ENCODE assay signal across 36 cellular contexts in the genomic region with DNA sequence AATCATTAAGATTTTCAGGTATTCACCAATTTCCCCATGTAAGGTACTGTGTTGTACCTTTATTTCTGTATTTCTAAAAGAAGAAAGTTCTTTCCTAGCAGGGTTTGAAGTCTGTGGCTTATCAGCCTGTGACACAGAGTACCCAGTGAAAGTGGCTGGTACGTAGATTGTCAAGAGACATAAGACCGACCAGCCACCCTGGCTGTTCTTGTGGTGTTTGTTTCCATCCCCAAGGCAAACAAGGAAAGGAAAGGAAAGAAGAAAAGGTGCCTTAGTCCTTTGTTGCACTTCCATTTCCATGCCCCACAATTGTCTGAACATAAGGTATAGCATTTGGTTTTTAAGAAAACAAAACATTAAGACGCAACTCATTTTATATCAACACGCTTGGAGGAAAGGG. TPM values are rescaled to one million over a fixed set of nuclear protein-coding genes. Genes with fewer than 3 reads are reported as not detected.
"Had no signal": no experiment of that assay in that cellular context is flagged by ENCODE, and none has a peak within 500 bp of the region (broad histone marks: within the 10 kb centered on the region; RNA-seq: fewer than 3 reads in every experiment).

No MANE protein-coding gene starts in this region.

- FAIRE-seq: astrocyte had no signal

- DNase-seq: activated B cell treated with CpG ODN at 0.5 μM for 24 hours; activated CD4-positive, alpha-beta memory T cell treated with anti-CD3 and anti-CD28 coated beads for 36 hours; activated CD4-positive, alpha-beta T cell treated with anti-CD3 and anti-CD28 coated beads for 4 hours; activated CD4-positive, alpha-beta T cell treated with anti-CD3 and anti-CD28 coated beads, Interleukin-2, amount 10 ng/mL, durations not matched to agents 7 days and 5 days; activated CD4-positive, CD25-positive, alpha-beta regulatory T cell treated with anti-CD3 and anti-CD28 coated beads, Interleukin-2, amount 50 U/mL, for 72 hours; activated CD8-positive, alpha-beta memory T cell treated with anti-CD3 and anti-CD28 coated beads, Interleukin-2, amount 50 U/mL, for 4 hours; activated CD8-positive, alpha-beta T cell treated with anti-CD3 and anti-CD28 coated beads for 36 hours; activated effector memory CD4-positive, alpha-beta T cell treated with anti-CD3 and anti-CD28 coated beads, Interleukin-2, amount 50 U/mL, for 16 hours; activated gamma-delta T cell treated with Interleukin-2 at 50 U/mL for 16 hours; activated naive CD4-positive, alpha-beta T cell; activated naive CD4-positive, alpha-beta T cell treated with anti-CD3 and anti-CD28 coated beads for 36 hours; activated naive CD4-positive, alpha-beta T cell treated with anti-CD3 and anti-CD28 coated beads, Interleukin-2, amount 50 U/mL, for 16 hours; activated naive CD8-positive, alpha-beta T cell treated with anti-CD3 and anti-CD28 coated beads for 36 hours; activated T-cell treated with anti-CD3 and anti-CD28 coated beads for 4 hours; activated T-cell treated with anti-CD3 and anti-CD28 coated beads, Interleukin-2, amount 50 U/mL, for 1 hour; activated T-cell treated with anti-CD3 and anti-CD28 coated beads, Interleukin-2, amount 50 U/mL, for 4 hours; activated T-cell treated with anti-CD3 and anti-CD28 coated beads, Interleukin-2, amount 50 U/mL, for 72 hours; adrenal gland; amniotic stem cell; aorta; body of pancreas; brain microvascular endothelial cell; central memory CD4-positive, alpha-beta T cell; T-helper 1 cell; T-helper 2 cell; T-helper 9 cell had no signal

- ATAC-seq: activated CD8-positive, alpha-beta T cell treated with anti-CD3 and anti-CD28 coated beads for 36 hours; activated naive CD4-positive, alpha-beta T cell treated with anti-CD3 and anti-CD28 coated beads, Interleukin-2, amount 50 U/mL, for 72 hours; activated T-cell treated with anti-CD3 and anti-CD28 coated beads, Interleukin-2, amount 50 U/mL, for 4 hours; activated T-cell treated with anti-CD3 and anti-CD28 coated beads, Interleukin-2, amount 50 U/mL, for 72 hours; activated T-helper 17 cell treated with anti-CD3 and anti-CD28 coated beads, Interleukin-2, amount 50 U/mL, for 72 hours; body of pancreas had no signal

- H3K4me3 Mint-ChIP-seq: activated B cell treated with CpG ODN at 0.5 μM for 24 hours; activated CD4-positive, alpha-beta memory T cell treated with anti-CD3 and anti-CD28 coated beads for 36 hours; activated CD4-positive, alpha-beta T cell treated with anti-CD3 and anti-CD28 coated beads, Interleukin-2, amount 10 ng/mL, durations not matched to agents 7 days and 5 days; activated CD8-positive, alpha-beta T cell treated with anti-CD3 and anti-CD28 coated beads for 36 hours; activated naive CD4-positive, alpha-beta T cell treated with anti-CD3 and anti-CD28 coated beads for 36 hours; activated naive CD8-positive, alpha-beta T cell treated with anti-CD3 and anti-CD28 coated beads for 36 hours; activated T-cell treated with anti-CD3 and anti-CD28 coated beads, Interleukin-2, amount 50 U/mL, for 4 hours; activated T-cell treated with anti-CD3 and anti-CD28 coated beads, Interleukin-2, amount 50 U/mL, for 72 hours; activated T-helper 1 cell treated with anti-CD3 and anti-CD28 coated beads, Interleukin-12 subunit alpha, Interleukin-12 subunit beta, Interleukin-2, Interleukin-4 antibody, amounts not matched to agents 30 ng/mL and 10 ng/mL and 1 ng/mL, durations not matched to agents 14 hours and 24 hours and 36 hours; activated T-helper 17 cell treated with anti-CD3 and anti-CD28 coated beads, Interleukin-2, amount 50 U/mL, for 72 hours; T-helper 1 cell treated with Interleukin-12 subunit alpha and Interleukin-12 subunit beta and Interleukin-4 antibody, amounts not matched to agents 30 μg/mL and 1 μg/mL, for 36 hours; T-helper 2 cell treated with Interferon-gamma antibody and Interleukin-4, amounts not matched to agents 5 μg/mL and 100 μg/mL, for 36 hours had no signal

- H3K9me3 ChIP-seq: adrenal gland, body of pancreas, breast epithelium had no signal

- H3K4me1 ChIP-seq: adrenal gland, body of pancreas, breast epithelium had no signal

- H3K27ac Mint-ChIP-seq: activated B cell treated with CpG ODN at 0.5 μM for 24 hours; activated CD4-positive, alpha-beta memory T cell treated with anti-CD3 and anti-CD28 coated beads for 36 hours; activated CD4-positive, alpha-beta T cell treated with anti-CD3 and anti-CD28 coated beads, Interleukin-2, amount 10 ng/mL, durations not matched to agents 7 days and 5 days; activated CD8-positive, alpha-beta T cell treated with anti-CD3 and anti-CD28 coated beads for 36 hours; activated naive CD4-positive, alpha-beta T cell treated with anti-CD3 and anti-CD28 coated beads for 36 hours; activated naive CD4-positive, alpha-beta T cell treated with anti-CD3 and anti-CD28 coated beads, Interleukin-2, amount 50 U/mL, for 72 hours; activated naive CD8-positive, alpha-beta T cell treated with anti-CD3 and anti-CD28 coated beads for 36 hours; activated T-cell treated with anti-CD3 and anti-CD28 coated beads, Interleukin-2, amount 50 U/mL, for 72 hours; activated T-helper 1 cell treated with anti-CD3 and anti-CD28 coated beads, Interleukin-12 subunit alpha, Interleukin-12 subunit beta, Interleukin-2, Interleukin-4 antibody, amounts not matched to agents 30 ng/mL and 10 ng/mL and 1 ng/mL, durations not matched to agents 14 hours and 24 hours and 36 hours; activated T-helper 17 cell treated with anti-CD3 and anti-CD28 coated beads, Interleukin-2, amount 50 U/mL, for 72 hours; T-helper 1 cell treated with Interleukin-12 subunit alpha and Interleukin-12 subunit beta and Interleukin-4 antibody, amounts not matched to agents 30 μg/mL and 1 μg/mL, for 36 hours; T-helper 2 cell treated with Interferon-gamma antibody and Interleukin-4, amounts not matched to agents 5 μg/mL and 100 μg/mL, for 36 hours had no signal

- H3K36me3 Mint-ChIP-seq: activated CD4-positive, alpha-beta memory T cell treated with anti-CD3 and anti-CD28 coated beads for 36 hours; activated naive CD4-positive, alpha-beta T cell treated with anti-CD3 and anti-CD28 coated beads, Interleukin-2, amount 50 U/mL, for 72 hours; activated naive CD8-positive, alpha-beta T cell treated with anti-CD3 and anti-CD28 coated beads for 36 hours had no signal

- H3K27ac ChIP-seq: adrenal gland, body of pancreas, brain microvascular endothelial cell, breast epithelium had no signal

- H3K4me1 Mint-ChIP-seq: activated B cell treated with CpG ODN at 0.5 μM for 24 hours; activated CD4-positive, alpha-beta T cell treated with anti-CD3 and anti-CD28 coated beads, Interleukin-2, amount 10 ng/mL, durations not matched to agents 7 days and 5 days; activated naive CD8-positive, alpha-beta T cell treated with anti-CD3 and anti-CD28 coated beads for 36 hours; activated T-helper 17 cell treated with anti-CD3 and anti-CD28 coated beads, Interleukin-2, amount 50 U/mL, for 72 hours had no signal

- H3K36me3 ChIP-seq: adrenal gland, brain microvascular endothelial cell, breast epithelium had no signal

- H3K4me3 ChIP-seq: adrenal gland, body of pancreas, breast epithelium had no signal

- H3K27me3 ChIP-seq: adrenal gland, body of pancreas, brain microvascular endothelial cell, breast epithelium had no signal

- H3K9me3 Mint-ChIP-seq: activated B cell treated with CpG ODN at 0.5 μM for 24 hours; activated CD4-positive, alpha-beta memory T cell treated with anti-CD3 and anti-CD28 coated beads for 36 hours; activated CD4-positive, alpha-beta T cell treated with anti-CD3 and anti-CD28 coated beads, Interleukin-2, amount 10 ng/mL, durations not matched to agents 7 days and 5 days; activated CD8-positive, alpha-beta T cell treated with anti-CD3 and anti-CD28 coated beads for 36 hours; activated naive CD4-positive, alpha-beta T cell treated with anti-CD3 and anti-CD28 coated beads for 36 hours; activated naive CD4-positive, alpha-beta T cell treated with anti-CD3 and anti-CD28 coated beads, Interleukin-2, amount 50 U/mL, for 72 hours; activated naive CD8-positive, alpha-beta T cell treated with anti-CD3 and anti-CD28 coated beads for 36 hours; activated T-cell treated with anti-CD3 and anti-CD28 coated beads, Interleukin-2, amount 50 U/mL, for 4 hours; activated T-cell treated with anti-CD3 and anti-CD28 coated beads, Interleukin-2, amount 50 U/mL, for 72 hours; activated T-helper 1 cell treated with anti-CD3 and anti-CD28 coated beads, Interleukin-12 subunit alpha, Interleukin-12 subunit beta, Interleukin-2, Interleukin-4 antibody, amounts not matched to agents 30 ng/mL and 10 ng/mL and 1 ng/mL, durations not matched to agents 14 hours and 24 hours and 36 hours; activated T-helper 17 cell treated with anti-CD3 and anti-CD28 coated beads, Interleukin-2, amount 50 U/mL, for 72 hours; T-helper 1 cell treated with Interleukin-12 subunit alpha and Interleukin-12 subunit beta and Interleukin-4 antibody, amounts not matched to agents 30 μg/mL and 1 μg/mL, for 36 hours; T-helper 2 cell treated with Interferon-gamma antibody and Interleukin-4, amounts not matched to agents 5 μg/mL and 100 μg/mL, for 36 hours had no signal

RNA-seq across cellular contexts. Expression of gene SMIM28, which starts 40.6 kb away (rescaled TPM):
- total RNA-seq: activated B cell treated with CpG ODN at 0.5 μM for 24 hours; activated CD4-positive, alpha-beta memory T cell treated with anti-CD3 and anti-CD28 coated beads for 36 hours; activated CD4-positive, alpha-beta T cell treated with anti-CD3 and anti-CD28 coated beads, Interleukin-2, amount 10 ng/mL, durations not matched to agents 7 days and 5 days; activated CD8-positive, alpha-beta memory T cell treated with anti-CD3 and anti-CD28 coated beads for 36 hours; activated CD8-positive, alpha-beta T cell treated with anti-CD3 and anti-CD28 coated beads for 36 hours; activated naive CD4-positive, alpha-beta T cell treated with anti-CD3 and anti-CD28 coated beads for 36 hours; activated naive CD4-positive, alpha-beta T cell treated with anti-CD3 and anti-CD28 coated beads, Interleukin-2, amount 50 U/mL, for 72 hours; activated naive CD8-positive, alpha-beta T cell treated with anti-CD3 and anti-CD28 coated beads for 36 hours; activated T-cell treated with anti-CD3 and anti-CD28 coated beads, Interleukin-2, amount 50 U/mL, for 4 hours; activated T-cell treated with anti-CD3 and anti-CD28 coated beads, Interleukin-2, amount 50 U/mL, for 72 hours; activated T-helper 1 cell treated with anti-CD3 and anti-CD28 coated beads, Interleukin-12 subunit alpha, Interleukin-12 subunit beta, Interleukin-2, Interleukin-4 antibody, amounts not matched to agents 30 ng/mL and 10 ng/mL and 1 ng/mL, durations not matched to agents 14 hours and 24 hours and 36 hours; activated T-helper 17 cell treated with anti-CD3 and anti-CD28 coated beads, Interleukin-2, amount 50 U/mL, for 72 hours; adrenal gland; aorta; astrocyte; body of pancreas; breast epithelium; cardiac septum; cerebellum had no signal
- polyA plus RNA-seq: adrenal gland, aorta had no signal
